8 cellular contexts compared by ENCODE assay signal in genomic region chr2:30421551-30422436, GRCh38. TPM values are rescaled to one million over a fixed set of nuclear protein-coding genes. Genes with fewer than 3 reads are reported as not detected.
DNase-seq lines count a peak whose midpoint lies in the region; ATAC-seq and TF ChIP-seq lines count a peak whose summit lies in the region.

No MANE protein-coding gene starts in this region.

- peak overlapping the region; percentile 48 to 99 (median 90) for H3K27ac Mint-ChIP-seq in CD8-positive, alpha-beta memory T cell
- H3K27ac Mint-ChIP-seq in mesothelial cell of epicardium = peak overlapping the region; percentile 88

- peak overlapping the region; percentile 6 for H3K4me3 ChIP-seq in CD8-positive, alpha-beta memory T cell (ENCODE audit: low read length)
- H3K4me3 ChIP-seq in HCT116 (replicated peaks in 1 of 2; ENCODE audit: low read depth in 1 of 2, low read length in 2 of 2) (no peak overlapping the region), SJSA1 (no peak overlapping the region), uterus (no peak overlapping the region)

- no peaks in the 10 kb centered on the region for H3K36me3 ChIP-seq in CD8-positive, alpha-beta memory T cell (ENCODE audit: insufficient read depth, low read length)
- H3K36me3 ChIP-seq in HCT116 (ENCODE audit: control insufficient read depth in 1 of 2, insufficient read depth in 2 of 2, low read length in 2 of 2) = no peaks in the 10 kb centered on the region
- H3K36me3 ChIP-seq in SJSA1 = no peaks in the 10 kb centered on the region
- no peaks in the 10 kb centered on the region for H3K36me3 ChIP-seq in uterus

- H4K20me1 ChIP-seq in HCT116 (ENCODE audit: insufficient read depth) = no peaks in the 10 kb centered on the region

- peak overlapping the region; percentile 13 to 70 (median 36) for H3K4me3 Mint-ChIP-seq in CD8-positive, alpha-beta memory T cell
- H3K4me3 Mint-ChIP-seq in mesothelial cell of epicardium = peak overlapping the region; percentile 7

- TF ChIP-seq POLR2A in HCT116 (IDR thresholded peaks at IDR 0.05; ENCODE audit: borderline replicate concordance, extremely low read depth, insufficient read depth, insufficient read length) = no peak
- TF ChIP-seq POLR2A in uterus (IDR thresholded peaks at IDR 0.05) = no peak

- H3K27me3 ChIP-seq in CD8-positive, alpha-beta memory T cell (ENCODE audit: insufficient read depth, low read length, poor library complexity, severe bottlenecking) = no peaks in the 10 kb centered on the region
- no peaks in the 10 kb centered on the region for H3K27me3 ChIP-seq in HCT116 (ENCODE audit: insufficient read depth, low read length)
- H3K27me3 ChIP-seq in SJSA1 (replicated peaks) = no peaks in the 10 kb centered on the region
- H3K27me3 ChIP-seq in uterus = no peaks in the 10 kb centered on the region

- peaks cover 28 to 49% (median 35%) of the 10 kb centered on the region in 3 donors for H3K4me1 Mint-ChIP-seq in CD8-positive, alpha-beta memory T cell
- H3K4me1 Mint-ChIP-seq in mesothelial cell of epicardium = peaks cover 23% of the 10 kb centered on the region

- no peaks in the 10 kb centered on the region for H3K9me3 ChIP-seq in CD8-positive, alpha-beta memory T cell (ENCODE audit: low read length)
- H3K9me3 ChIP-seq in HCT116 (ENCODE audit: control insufficient read depth in 1 of 2, insufficient read depth in 1 of 2, low read depth in 1 of 2, low read length in 2 of 2) = no peaks in the 10 kb centered on the region
- no peaks in the 10 kb centered on the region for H3K9me3 ChIP-seq in SJSA1 (replicated peaks)
- H3K9me3 ChIP-seq in uterus = no peaks in the 10 kb centered on the region

- H3K36me3 Mint-ChIP-seq in CD8-positive, alpha-beta memory T cell = peaks cover 0 to under 1% (median 0%) of the 10 kb centered on the region in 3 donors
- H3K36me3 Mint-ChIP-seq in mesothelial cell of epicardium = no peaks in the 10 kb centered on the region

- H3K79me2 ChIP-seq in HCT116 (ENCODE audit: insufficient read depth, low read length) = no peaks in the 10 kb centered on the region

- ATAC-seq in HCT116 = 0 out of 2 replicates have a peak, but pooled peaks have one; percentile 35

- H3K9me3 Mint-ChIP-seq in CD8-positive, alpha-beta memory T cell = no peaks in the 10 kb centered on the region
- H3K9me3 Mint-ChIP-seq in mesothelial cell of epicardium = no peaks in the 10 kb centered on the region

- BruUV-seq in HCT116 (replicated peaks; lab: Mats Ljungman, UMichigan) = no TSS peak

- DNase-seq in CD8-positive, alpha-beta memory T cell = peak in 2 of 5 donors; percentile 41 to 76
- DNase-seq in HCT116 (ENCODE audit: low read depth, low spot score) = no peak
- no peak for DNase-seq in SJSA1 (ENCODE audit: low read depth in 1 of 2, low spot score in 2 of 2)
- DNase-seq in brain pericyte (ENCODE audit: low read depth, low spot score) = peak; percentile 59
- DNase-seq in mesothelial cell of epicardium (ENCODE audit: low spot score in 2 of 2, unreplicated experiment in 2 of 2) = no peak
- DNase-seq in uterus = no peak
- no peak for DNase-seq in SIG-M5 treated with dmso at 0.1 percent for 504 hours (lab: John Stamatoyannopoulos, UW; ENCODE audit: unreplicated experiment)
- DNase-seq in NCI-H748 (lab: John Stamatoyannopoulos, UW; ENCODE audit: unreplicated experiment) = no peak

- peaks cover 48% of the 10 kb centered on the region for H3K4me1 ChIP-seq in CD8-positive, alpha-beta memory T cell (ENCODE audit: insufficient read depth, low read length)
- H3K4me1 ChIP-seq in HCT116 (ENCODE audit: control insufficient read depth in 1 of 2, insufficient read depth in 2 of 2, low read length in 2 of 2) (peaks cover 6 to 15% of the 10 kb centered on the region in 2 experiments; a peak in 3 of 4 replicates), SJSA1 (replicated peaks) (peaks cover 27% of the 10 kb centered on the region), uterus (peaks cover 12 to 20% of the 10 kb centered on the region in 2 donors)

- CTCF ChIA-PET in CD8-positive, alpha-beta memory T cell (lab: Charles Lee) = interaction anchor here (0.8 to 2.5 kb wide), 7 partner anchors 10 to 290 kb away, joined by 3 to 7 read pairs (median 5); partner anchors contain the start of gene LCLAT1
- CTCF ChIA-PET in HCT116 (lab: Charles Lee) = no interaction called here

- H3K27me3 Mint-ChIP-seq in CD8-positive, alpha-beta memory T cell = no peaks in the 10 kb centered on the region
- no peaks in the 10 kb centered on the region for H3K27me3 Mint-ChIP-seq in mesothelial cell of epicardium (ENCODE audit: low read depth)

- peak overlapping the region; percentile 19 for H3K27ac ChIP-seq in CD8-positive, alpha-beta memory T cell (ENCODE audit: low read depth, low read length)
- H3K27ac ChIP-seq in HCT116 (ENCODE audit: low read depth, low read length) = no peak overlapping the region
- H3K27ac ChIP-seq in SJSA1 = peak overlapping the region; percentile 48
- H3K27ac ChIP-seq in uterus = peak overlapping the region; percentile 69 to 80

- POLR2A ChIA-PET in CD8-positive, alpha-beta memory T cell (lab: Charles Lee) = interaction anchor here (0.6 to 2.4 kb wide), 7 partner anchors 85 to 1527 kb away, joined by 3 to 12 read pairs (median 3); partner anchors contain the start of genes LBH and WDR43
- POLR2A ChIA-PET in HCT116 (lab: Charles Lee) = no interaction called here

- H3K9ac ChIP-seq in HCT116 (ENCODE audit: low read length) = no peak overlapping the region

- H3K9me2 ChIP-seq in HCT116 (ENCODE audit: insufficient read depth) = no peaks in the 10 kb centered on the region

- RAD21 ChIA-PET in HCT116 (lab: Charles Lee; ENCODE audit: low non-redundant PET in 1 of 2, low total read pairs in 2 of 2, uncharacterized antibody in 2 of 2, unreplicated experiment in 2 of 2) = no interaction called here

- peak overlapping the region; percentile 60 for H3K4me2 ChIP-seq in HCT116 (ENCODE audit: low read length)

- intact Hi-C loops in HCT116 (cut with micrococcal nuclease) (no loop called here), uterus (cut with DNase I; ENCODE audit: low total_unique reads) (no loop called here)

- TF ChIP-seq RAD21 in HCT116 (IDR thresholded peaks at IDR 0.05; ENCODE audit: low read depth) = no peak

- no peak for TF ChIP-seq CTCF in HCT116 (IDR thresholded peaks at IDR 0.05 in 2 of 3, conservative IDR thresholded peaks at IDR 0.05 in 1 of 3; ENCODE audit: borderline replicate concordance in 1 of 3, insufficient read depth in 1 of 3, low read depth in 2 of 3, low read length in 2 of 3)
- TF ChIP-seq CTCF in mesothelial cell of epicardium (IDR thresholded peaks at IDR 0.05; ENCODE audit: unreplicated experiment) = no peak
- no peak for TF ChIP-seq CTCF in uterus (IDR thresholded peaks at IDR 0.05)

- H2AFZ ChIP-seq in HCT116 (ENCODE audit: low read depth, low read length, poor library complexity, severe bottlenecking) = no peak overlapping the region

TF ChIP-seq in HCT116, 20 proteins besides CTCF, POLR2A, EP300 and RAD21:
- no peak for TF ChIP-seq EZH2 (IDR thresholded peaks at IDR 0.05)
- peak; percentile 59 for TF ChIP-seq CEBPB (IDR thresholded peaks at IDR 0.05; ENCODE audit: low read depth)

RNA-seq across cellular contexts. Expression of gene LCLAT1, which starts 25.3 kb away (rescaled TPM):
- 10 to 100 TPM; 29.9 to 31.0 TPM for total RNA-seq in CD8-positive, alpha-beta memory T cell
- polyA plus RNA-seq in CD8-positive, alpha-beta memory T cell = 18.0 TPM
- total RNA-seq in HCT116 (2021; ENCODE audit: unreplicated experiment) = 36.2 TPM
- 7.5 and 9.8 TPM in 2 replicates for polyA plus RNA-seq in HCT116 (2012)
- 15.1 and 29.4 TPM in 2 replicates for total RNA-seq in SJSA1 (2014; rRNA removed; shearing (Covaris generic))
- total RNA-seq in mesothelial cell of epicardium = 19.6 to 23.2 TPM (median 21.2 TPM) in 3 replicates
- 100 to 1,000 TPM in 1 of 4 donors, 10 to 100 TPM in 2, under 1 TPM in 1; 0.88 to 116 (median 33.3) TPM for total RNA-seq in uterus
